ENCODE assay signal across 10 cellular contexts in genomic region chr11:19670030-19670761, GRCh38. TPM values are rescaled to one million over a fixed set of nuclear protein-coding genes. Genes with fewer than 3 reads are reported as not detected.
DNase-seq lines count a peak whose midpoint lies in the region; ATAC-seq and TF ChIP-seq lines count a peak whose summit lies in the region.
"Had no signal": no experiment of that assay in that cellular context is flagged by ENCODE, and none has a peak within 500 bp of the region (broad histone marks: within the 10 kb centered on the region; RNA-seq: fewer than 3 reads in every experiment).

No MANE protein-coding gene starts in this region.

- intact Hi-C loops in HCT116 (cut with micrococcal nuclease), result no loop called here

- no peak for TF ChIP-seq CTCF in HCT116 (IDR thresholded peaks at IDR 0.05 in 2 of 3, conservative IDR thresholded peaks at IDR 0.05 in 1 of 3; ENCODE audit: borderline replicate concordance in 1 of 3, insufficient read depth in 1 of 3, low read depth in 2 of 3, low read length in 2 of 3)
- no peak for TF ChIP-seq CTCF in fibroblast of mammary gland (conservative IDR thresholded peaks at IDR 0.05; ENCODE audit: control insufficient read depth, insufficient read depth, low read depth, low read length)

- H4K20me1 ChIP-seq in HCT116 (ENCODE audit: insufficient read depth), result no peaks in the 10 kb centered on the region

- TF ChIP-seq POLR2A in HCT116 (IDR thresholded peaks at IDR 0.05; ENCODE audit: borderline replicate concordance, extremely low read depth, insufficient read depth, insufficient read length), result no peak

- CTCF ChIA-PET in HCT116 (lab: Charles Lee), result no interaction called here
- CTCF ChIA-PET in activated CD4-positive, alpha-beta memory T cell treated with anti-CD3 and anti-CD28 coated beads, Interleukin-2, amount 10 ng/mL, durations not matched to agents 7 days and 5 days (lab: Charles Lee), result no interaction called here

- no peak overlapping the region for H3K27ac Mint-ChIP-seq in immature natural killer cell
- no peak overlapping the region for H3K27ac Mint-ChIP-seq in activated CD4-positive, alpha-beta memory T cell treated with anti-CD3 and anti-CD28 coated beads, Interleukin-2, amount 10 ng/mL, durations not matched to agents 7 days and 5 days

- H3K27me3 Mint-ChIP-seq in immature natural killer cell (ENCODE audit: low read depth in 3 of 3), result peaks cover 2 to 5% (median 3%) of the 10 kb centered on the region in 3 donors
- peaks cover 5% of the 10 kb centered on the region for H3K27me3 Mint-ChIP-seq in activated CD4-positive, alpha-beta memory T cell treated with anti-CD3 and anti-CD28 coated beads, Interleukin-2, amount 10 ng/mL, durations not matched to agents 7 days and 5 days

- POLR2A ChIA-PET in HCT116 (lab: Charles Lee), result no interaction called here
- POLR2A ChIA-PET in activated CD4-positive, alpha-beta memory T cell treated with anti-CD3 and anti-CD28 coated beads, Interleukin-2, amount 10 ng/mL, durations not matched to agents 7 days and 5 days (lab: Charles Lee), result no interaction called here

- H3K9me3 ChIP-seq in HCT116 (ENCODE audit: control insufficient read depth in 1 of 2, insufficient read depth in 1 of 2, low read depth in 1 of 2, low read length in 2 of 2), result no peaks in the 10 kb centered on the region

- H3K4me3 ChIP-seq in HCT116 (replicated peaks in 1 of 2; ENCODE audit: low read depth in 1 of 2, low read length in 2 of 2) (no peak overlapping the region), fibroblast of mammary gland (ENCODE audit: control insufficient read depth, low read depth, low read length) (no peak overlapping the region)
- H3K4me3 ChIP-seq: PC-9 had no signal

- H3K9me3 Mint-ChIP-seq in immature natural killer cell, result no peaks in the 10 kb centered on the region
- H3K9me3 Mint-ChIP-seq in activated CD4-positive, alpha-beta memory T cell treated with anti-CD3 and anti-CD28 coated beads, Interleukin-2, amount 10 ng/mL, durations not matched to agents 7 days and 5 days, result no peaks in the 10 kb centered on the region

- no peak overlapping the region for H3K9ac ChIP-seq in HCT116 (ENCODE audit: low read length)

- H3K4me1 ChIP-seq in HCT116 (ENCODE audit: control insufficient read depth in 1 of 2, insufficient read depth in 2 of 2, low read length in 2 of 2), result peaks cover 6 to 36% of the 10 kb centered on the region in 2 experiments; a peak in 3 of 4 replicates

- TF ChIP-seq RAD21 in HCT116 (IDR thresholded peaks at IDR 0.05; ENCODE audit: low read depth), result no peak

- peak overlapping the region; percentile 47 for H3K4me2 ChIP-seq in HCT116 (ENCODE audit: low read length)
- H3K4me2 ChIP-seq: PC-9 had no signal

- H3K27me3 ChIP-seq in HCT116 (ENCODE audit: insufficient read depth, low read length), result no peaks in the 10 kb centered on the region

- no peaks in the 10 kb centered on the region for H3K36me3 ChIP-seq in HCT116 (ENCODE audit: control insufficient read depth in 1 of 2, insufficient read depth in 2 of 2, low read length in 2 of 2)

- no peaks in the 10 kb centered on the region for H3K79me2 ChIP-seq in HCT116 (ENCODE audit: insufficient read depth, low read length)

- ATAC-seq in HCT116, result peak; percentile 75
- no peak for ATAC-seq in HG03457 (IDR thresholded peaks at IDR 0.05; ENCODE audit: unreplicated experiment)

- H3K4me3 Mint-ChIP-seq in immature natural killer cell, result no peak overlapping the region
- H3K4me3 Mint-ChIP-seq in activated CD4-positive, alpha-beta memory T cell treated with anti-CD3 and anti-CD28 coated beads, Interleukin-2, amount 10 ng/mL, durations not matched to agents 7 days and 5 days, result no peak overlapping the region

- no peak overlapping the region for H2AFZ ChIP-seq in HCT116 (ENCODE audit: low read depth, low read length, poor library complexity, severe bottlenecking)
- H2AFZ ChIP-seq: PC-9 had no signal

- no peak overlapping the region for H3K27ac ChIP-seq in HCT116 (ENCODE audit: low read depth, low read length)

- no peaks in the 10 kb centered on the region for H3K36me3 Mint-ChIP-seq in immature natural killer cell
- H3K36me3 Mint-ChIP-seq in activated CD4-positive, alpha-beta memory T cell treated with anti-CD3 and anti-CD28 coated beads, Interleukin-2, amount 10 ng/mL, durations not matched to agents 7 days and 5 days (ENCODE audit: low read depth), result no peaks in the 10 kb centered on the region

- RAD21 ChIA-PET in HCT116 (lab: Charles Lee; ENCODE audit: low non-redundant PET in 1 of 2, low total read pairs in 2 of 2, uncharacterized antibody in 2 of 2, unreplicated experiment in 2 of 2), result no interaction called here

- DNase-seq in HCT116 (ENCODE audit: low read depth, low spot score) (peak; percentile 37), RPMI7951 (ENCODE audit: low read depth) (peak; percentile 44), fibroblast of mammary gland (ENCODE audit: low read depth) (peak; percentile 67), smooth muscle cell of the brain vasculature (ENCODE audit: low read depth, low spot score) (peak; percentile 91), immature natural killer cell (no peak), globus pallidus (ENCODE audit: low spot score) (no peak)
- no peak for DNase-seq in activated CD4-positive, alpha-beta memory T cell treated with anti-CD3 and anti-CD28 coated beads, Interleukin-2, amount 10 ng/mL, durations not matched to agents 7 days and 5 days
- DNase-seq: NCI-H1930, PC-9 had no signal

- no peaks in the 10 kb centered on the region for H3K9me2 ChIP-seq in HCT116 (ENCODE audit: insufficient read depth)

- no TSS peak for BruUV-seq in HCT116 (replicated peaks; lab: Mats Ljungman, UMichigan)

- H3K4me1 Mint-ChIP-seq in immature natural killer cell, result peaks cover 1 to 7% of the 10 kb centered on the region in 2 donors
- H3K4me1 Mint-ChIP-seq in activated CD4-positive, alpha-beta memory T cell treated with anti-CD3 and anti-CD28 coated beads, Interleukin-2, amount 10 ng/mL, durations not matched to agents 7 days and 5 days, result peaks cover 6% of the 10 kb centered on the region

TF ChIP-seq in HCT116, 20 proteins besides CTCF, POLR2A, EP300 and RAD21:
- TF ChIP-seq EGR1 (IDR thresholded peaks at IDR 0.05; ENCODE audit: low read depth) (peak; percentile 38; the same call in 1 of the 2 replicates), SIN3A (IDR thresholded peaks at IDR 0.05; ENCODE audit: low read depth) (no peak), CBX3 (IDR thresholded peaks at IDR 0.05; ENCODE audit: low read depth) (no peak), SP1 (IDR thresholded peaks at IDR 0.05; ENCODE audit: low read depth) (no peak), TCF7L2 (IDR thresholded peaks at IDR 0.05; ENCODE audit: borderline replicate concordance, extremely low read depth, insufficient read depth, insufficient read length) (peak; percentile 13), MAX (IDR thresholded peaks at IDR 0.05) (no peak), CEBPB (IDR thresholded peaks at IDR 0.05; ENCODE audit: low read depth) (no peak)

RNA-seq across cellular contexts. Expression of gene NAV2, which starts 42.4 kb away (rescaled TPM):
- 2.1 TPM for total RNA-seq in HCT116 (2021; ENCODE audit: unreplicated experiment)
- 1.2 and 1.3 TPM in 2 replicates for polyA plus RNA-seq in HCT116 (2012)
- total RNA-seq in RPMI7951 (2014; rRNA removed; shearing (Covaris generic)), result 6.9 and 7.1 TPM in 2 replicates
- polyA plus RNA-seq in immature natural killer cell, result under 1 TPM in 1 of 3 donors, not detected in 2; 0.66 TPM
- under 1 TPM; 0.53 to 0.70 TPM for total RNA-seq in activated CD4-positive, alpha-beta memory T cell treated with anti-CD3 and anti-CD28 coated beads, Interleukin-2, amount 10 ng/mL, durations not matched to agents 7 days and 5 days

Comparison
In these comparisons a context has a peak if more than half of its experiments do, and no peak if none do; other contexts are left out.
1. DNase-seq: peak in HCT116 (single experiment), RPMI7951 (single experiment), fibroblast of mammary gland (single experiment) and smooth muscle cell of the brain vasculature (single experiment); none in immature natural killer cell (0 of 3), activated CD4-positive, alpha-beta memory T cell treated with anti-CD3 and anti-CD28 coated beads, Interleukin-2, amount 10 ng/mL, durations not matched to agents 7 days and 5 days (single experiment) and globus pallidus (single experiment).